In genomic region chr22:38154563-38154915, GRCh38 we compare ENCODE assay signal across 4 cellular contexts. TPM values are rescaled to one million over a fixed set of nuclear protein-coding genes. Genes with fewer than 3 reads are reported as not detected.
"Had no signal": no experiment of that assay in that cellular context is flagged by ENCODE, and none has a peak within 500 bp of the region (broad histone marks: within the 10 kb centered on the region; RNA-seq: fewer than 3 reads in every experiment).

No MANE protein-coding gene starts in this region.

RNA-seq across cellular contexts. Expression of gene BAIAP2L2, which starts 44.1 kb away (rescaled TPM):
- total RNA-seq: cerebellum, skeletal muscle tissue, vagina had no signal
- polyA plus RNA-seq: naive thymus-derived CD4-positive, alpha-beta T cell had no signal
